1 cellular context compared by ENCODE assay signal in the genomic region with DNA sequence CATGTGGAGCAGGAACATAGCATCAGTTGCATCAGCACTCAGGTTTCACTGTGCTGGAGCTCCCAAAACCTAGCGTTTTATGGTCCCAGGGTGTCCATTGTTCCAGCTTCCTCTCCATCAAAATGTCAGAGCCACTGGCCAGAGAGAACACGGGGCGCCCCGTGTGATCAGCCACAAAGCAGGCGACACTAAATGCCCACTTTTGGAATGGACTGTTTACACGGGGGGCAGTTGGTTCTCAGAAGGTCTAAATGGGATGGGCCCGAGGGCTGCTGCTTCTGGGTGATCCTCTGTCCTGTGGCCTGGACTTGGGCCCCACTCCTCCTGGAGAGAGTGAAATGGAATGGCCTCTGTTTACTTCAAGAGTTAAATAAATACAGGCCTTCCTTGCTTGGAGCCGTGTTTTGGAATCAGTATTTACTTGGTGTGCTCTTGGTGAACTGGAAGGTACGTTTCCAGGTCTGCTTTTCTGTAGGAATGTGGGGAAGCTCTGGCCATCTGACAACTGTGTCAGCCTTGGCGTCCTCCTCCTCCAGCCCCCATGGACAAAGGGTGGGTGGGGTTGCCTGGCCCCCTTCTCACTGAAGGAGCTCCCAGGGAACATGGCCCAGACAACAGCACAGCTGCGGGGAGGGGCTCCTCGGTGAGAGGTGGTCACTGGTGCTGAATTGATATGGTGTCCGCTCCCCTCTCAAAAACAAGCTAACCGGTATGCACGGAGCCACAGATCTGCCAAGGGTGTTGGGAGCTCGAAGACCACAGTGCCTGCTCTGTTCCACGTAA.
TF ChIP-seq lines count a peak whose summit lies in the region.

No MANE protein-coding gene starts in this region.

TF ChIP-seq in HepG2, 621 proteins besides CTCF, POLR2A, EP300 and RAD21 (continued from another document and continues in another):
- no peak for TF ChIP-seq CBX5 (CRISPR knock-in tag; IDR thresholded peaks at IDR 0.05; ENCODE audit: borderline replicate concordance)
- TF ChIP-seq ARNT (IDR thresholded peaks at IDR 0.05), result no peak
- TF ChIP-seq TEAD2 (CRISPR knock-in tag; IDR thresholded peaks at IDR 0.05), result no peak
- TF ChIP-seq EED (CRISPR knock-in tag; IDR thresholded peaks at IDR 0.05), result no peak
- 0 out of 2 replicates have a peak, but pooled peaks have one; percentile 25 for TF ChIP-seq GATAD1 (CRISPR knock-in tag; IDR thresholded peaks at IDR 0.05)
- TF ChIP-seq ZNF30 (CRISPR knock-in tag; IDR thresholded peaks at IDR 0.05), result no peak
- no peak for TF ChIP-seq FOXM1 (CRISPR knock-in tag; IDR thresholded peaks at IDR 0.05)
- no peak for TF ChIP-seq ATF1 (CRISPR knock-in tag; IDR thresholded peaks at IDR 0.05)
- peak; percentile 62; the same call in 1 of the 2 replicates for TF ChIP-seq MED1 (CRISPR knock-in tag; IDR thresholded peaks at IDR 0.05)
- TF ChIP-seq ZNF431 (CRISPR knock-in tag; IDR thresholded peaks at IDR 0.05; ENCODE audit: borderline replicate concordance, low read depth), result 0 out of 2 replicates have a peak, but pooled peaks have one; percentile 15
- TF ChIP-seq ZFX (CRISPR knock-in tag; IDR thresholded peaks at IDR 0.05; ENCODE audit: low read depth), result peak; percentile 77
- TF ChIP-seq CENPX (CRISPR knock-in tag; IDR thresholded peaks at IDR 0.05), result no peak
- TF ChIP-seq ZNF644 (CRISPR knock-in tag; IDR thresholded peaks at IDR 0.05; ENCODE audit: low read depth), result no peak
- no peak for TF ChIP-seq ZNF124 (CRISPR knock-in tag; IDR thresholded peaks at IDR 0.05)
- TF ChIP-seq ZC3H13 (CRISPR knock-in tag; IDR thresholded peaks at IDR 0.05), result no peak
- TF ChIP-seq EEA1 (CRISPR knock-in tag; IDR thresholded peaks at IDR 0.05; ENCODE audit: borderline replicate concordance), result no peak
- TF ChIP-seq RXRA (CRISPR knock-in tag; IDR thresholded peaks at IDR 0.05), result no peak
- TF ChIP-seq KLF6 (CRISPR knock-in tag; IDR thresholded peaks at IDR 0.05), result no peak
- no peak for TF ChIP-seq ZNF230 (CRISPR knock-in tag; IDR thresholded peaks at IDR 0.05)
- TF ChIP-seq, protein P1, sequence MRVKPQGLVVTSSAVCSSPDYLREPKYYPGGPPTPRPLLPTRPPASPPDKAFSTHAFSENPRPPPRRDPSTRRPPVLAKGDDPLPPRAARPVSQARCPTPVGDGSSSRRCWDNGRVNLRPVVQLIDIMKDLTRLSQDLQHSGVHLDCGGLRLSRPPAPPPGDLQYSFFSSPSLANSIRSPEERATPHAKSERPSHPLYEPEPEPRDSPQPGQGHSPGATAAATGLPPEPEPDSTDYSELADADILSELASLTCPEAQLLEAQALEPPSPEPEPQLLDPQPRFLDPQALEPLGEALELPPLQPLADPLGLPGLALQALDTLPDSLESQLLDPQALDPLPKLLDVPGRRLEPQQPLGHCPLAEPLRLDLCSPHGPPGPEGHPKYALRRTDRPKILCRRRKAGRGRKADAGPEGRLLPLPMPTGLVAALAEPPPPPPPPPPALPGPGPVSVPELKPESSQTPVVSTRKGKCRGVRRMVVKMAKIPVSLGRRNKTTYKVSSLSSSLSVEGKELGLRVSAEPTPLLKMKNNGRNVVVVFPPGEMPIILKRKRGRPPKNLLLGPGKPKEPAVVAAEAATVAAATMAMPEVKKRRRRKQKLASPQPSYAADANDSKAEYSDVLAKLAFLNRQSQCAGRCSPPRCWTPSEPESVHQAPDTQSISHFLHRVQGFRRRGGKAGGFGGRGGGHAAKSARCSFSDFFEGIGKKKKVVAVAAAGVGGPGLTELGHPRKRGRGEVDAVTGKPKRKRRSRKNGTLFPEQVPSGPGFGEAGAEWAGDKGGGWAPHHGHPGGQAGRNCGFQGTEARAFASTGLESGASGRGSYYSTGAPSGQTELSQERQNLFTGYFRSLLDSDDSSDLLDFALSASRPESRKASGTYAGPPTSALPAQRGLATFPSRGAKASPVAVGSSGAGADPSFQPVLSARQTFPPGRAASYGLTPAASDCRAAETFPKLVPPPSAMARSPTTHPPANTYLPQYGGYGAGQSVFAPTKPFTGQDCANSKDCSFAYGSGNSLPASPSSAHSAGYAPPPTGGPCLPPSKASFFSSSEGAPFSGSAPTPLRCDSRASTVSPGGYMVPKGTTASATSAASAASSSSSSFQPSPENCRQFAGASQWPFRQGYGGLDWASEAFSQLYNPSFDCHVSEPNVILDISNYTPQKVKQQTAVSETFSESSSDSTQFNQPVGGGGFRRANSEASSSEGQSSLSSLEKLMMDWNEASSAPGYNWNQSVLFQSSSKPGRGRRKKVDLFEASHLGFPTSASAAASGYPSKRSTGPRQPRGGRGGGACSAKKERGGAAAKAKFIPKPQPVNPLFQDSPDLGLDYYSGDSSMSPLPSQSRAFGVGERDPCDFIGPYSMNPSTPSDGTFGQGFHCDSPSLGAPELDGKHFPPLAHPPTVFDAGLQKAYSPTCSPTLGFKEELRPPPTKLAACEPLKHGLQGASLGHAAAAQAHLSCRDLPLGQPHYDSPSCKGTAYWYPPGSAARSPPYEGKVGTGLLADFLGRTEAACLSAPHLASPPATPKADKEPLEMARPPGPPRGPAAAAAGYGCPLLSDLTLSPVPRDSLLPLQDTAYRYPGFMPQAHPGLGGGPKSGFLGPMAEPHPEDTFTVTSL (CRISPR knock-in tag; IDR thresholded peaks at IDR 0.05; ENCODE audit: borderline replicate concordance), result no peak
- TF ChIP-seq MAZ (IDR thresholded peaks at IDR 0.05; ENCODE audit: borderline replicate concordance, low read depth, low read length), result no peak
- TF ChIP-seq MAZ (CRISPR knock-in tag; IDR thresholded peaks at IDR 0.05; ENCODE audit: low read depth), result no peak
- 0 out of 2 replicates have a peak, but pooled peaks have one; percentile 16 for TF ChIP-seq SOX13 (IDR thresholded peaks at IDR 0.05)
- peak in 1 of 2 experiments; percentile 74; a peak in 2 of 4 replicates for TF ChIP-seq SOX13 (CRISPR knock-in tag; conservative IDR thresholded peaks at IDR 0.05 in 1 of 2, IDR thresholded peaks at IDR 0.05 in 1 of 2)
- TF ChIP-seq HOXA7 (CRISPR knock-in tag; IDR thresholded peaks at IDR 0.05), result no peak
- no peak for TF ChIP-seq PHB2 (IDR thresholded peaks at IDR 0.05; ENCODE audit: partially characterized antibody)
- TF ChIP-seq FOXO1 (CRISPR knock-in tag; IDR thresholded peaks at IDR 0.05), result peak; percentile 41; the same call in 1 of the 2 replicates
- TF ChIP-seq ZNF160 (CRISPR knock-in tag; IDR thresholded peaks at IDR 0.05), result no peak
- TF ChIP-seq ARNTL (CRISPR knock-in tag; IDR thresholded peaks at IDR 0.05), result peak; percentile 85
- TF ChIP-seq ZNF292 (CRISPR knock-in tag; IDR thresholded peaks at IDR 0.05; ENCODE audit: borderline replicate concordance, low read depth), result no peak
- TF ChIP-seq, protein P2, sequence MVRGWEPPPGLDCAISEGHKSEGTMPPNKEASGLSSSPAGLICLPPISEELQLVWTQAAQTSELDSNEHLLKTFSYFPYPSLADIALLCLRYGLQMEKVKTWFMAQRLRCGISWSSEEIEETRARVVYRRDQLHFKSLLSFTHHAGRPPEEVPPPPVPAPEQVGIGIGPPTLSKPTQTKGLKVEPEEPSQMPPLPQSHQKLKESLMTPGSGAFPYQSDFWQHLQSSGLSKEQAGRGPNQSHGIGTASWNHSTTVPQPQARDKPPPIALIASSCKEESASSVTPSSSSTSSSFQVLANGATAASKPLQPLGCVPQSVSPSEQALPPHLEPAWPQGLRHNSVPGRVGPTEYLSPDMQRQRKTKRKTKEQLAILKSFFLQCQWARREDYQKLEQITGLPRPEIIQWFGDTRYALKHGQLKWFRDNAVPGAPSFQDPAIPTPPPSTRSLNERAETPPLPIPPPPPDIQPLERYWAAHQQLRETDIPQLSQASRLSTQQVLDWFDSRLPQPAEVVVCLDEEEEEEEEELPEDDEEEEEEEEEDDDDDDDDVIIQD (CRISPR knock-in tag; IDR thresholded peaks at IDR 0.05; ENCODE audit: low read depth), result no peak
- no peak for TF ChIP-seq TFDP2 (CRISPR knock-in tag; IDR thresholded peaks at IDR 0.05)
- no peak for TF ChIP-seq SMYD3 (CRISPR knock-in tag; IDR thresholded peaks at IDR 0.05)
- TF ChIP-seq, protein P3, sequence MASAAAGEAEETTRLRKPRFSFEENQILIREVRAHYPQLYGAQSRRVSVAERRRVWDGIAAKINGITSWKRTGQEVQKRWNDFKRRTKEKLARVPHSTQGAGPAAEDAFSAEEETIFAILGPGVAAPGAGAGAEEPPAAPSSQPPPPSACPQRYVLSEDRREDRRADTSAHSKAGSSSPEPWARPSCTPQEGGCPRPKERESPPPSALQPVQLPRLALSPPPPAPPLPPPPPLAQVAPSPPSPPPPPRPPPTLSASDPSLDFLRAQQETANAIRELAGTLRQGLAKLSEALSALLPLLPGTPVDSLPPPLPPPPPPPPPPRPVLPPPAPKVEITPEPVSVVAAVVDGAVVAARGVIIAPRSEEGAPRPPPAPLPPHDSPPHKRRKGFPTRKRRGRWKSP (CRISPR knock-in tag; IDR thresholded peaks at IDR 0.05), result no peak
- no peak for TF ChIP-seq HCFC1 (IDR thresholded peaks at IDR 0.05; ENCODE audit: low read depth, low read length)
- TF ChIP-seq RARG (CRISPR knock-in tag; IDR thresholded peaks at IDR 0.05; ENCODE audit: low read depth), result no peak
- peak; percentile 66; the same call in 1 of the 2 replicates for TF ChIP-seq CREM (IDR thresholded peaks at IDR 0.05)
- no peak for TF ChIP-seq CREM (CRISPR knock-in tag; IDR thresholded peaks at IDR 0.05)
- no peak for TF ChIP-seq ZNF235 (CRISPR knock-in tag; IDR thresholded peaks at IDR 0.05; ENCODE audit: borderline replicate concordance)
- TF ChIP-seq ZEB1 (IDR thresholded peaks at IDR 0.05; ENCODE audit: insufficient replicate concordance, low read depth), result peak; percentile 19
- TF ChIP-seq TBX3 (IDR thresholded peaks at IDR 0.05; ENCODE audit: borderline replicate concordance), result no peak
- no peak for TF ChIP-seq HNRNPH1 (optimal IDR thresholded peaks at IDR 0.05; ENCODE audit: low read depth, low read length)
- TF ChIP-seq ZNF496 (CRISPR knock-in tag; IDR thresholded peaks at IDR 0.05; ENCODE audit: insufficient replicate concordance), result no peak
- no peak; the same call in 1 of the 2 replicates for TF ChIP-seq ZBTB7B (CRISPR knock-in tag; IDR thresholded peaks at IDR 0.05)
- TF ChIP-seq ZNF333 (CRISPR knock-in tag; IDR thresholded peaks at IDR 0.05; ENCODE audit: borderline replicate concordance), result no peak
- TF ChIP-seq ZKSCAN5 (CRISPR knock-in tag; IDR thresholded peaks at IDR 0.05), result no peak
- peak; percentile 29; the same call in 1 of the 2 replicates for TF ChIP-seq ZBTB20 (CRISPR knock-in tag; IDR thresholded peaks at IDR 0.05; ENCODE audit: borderline replicate concordance, low read depth)
- TF ChIP-seq, protein P4, sequence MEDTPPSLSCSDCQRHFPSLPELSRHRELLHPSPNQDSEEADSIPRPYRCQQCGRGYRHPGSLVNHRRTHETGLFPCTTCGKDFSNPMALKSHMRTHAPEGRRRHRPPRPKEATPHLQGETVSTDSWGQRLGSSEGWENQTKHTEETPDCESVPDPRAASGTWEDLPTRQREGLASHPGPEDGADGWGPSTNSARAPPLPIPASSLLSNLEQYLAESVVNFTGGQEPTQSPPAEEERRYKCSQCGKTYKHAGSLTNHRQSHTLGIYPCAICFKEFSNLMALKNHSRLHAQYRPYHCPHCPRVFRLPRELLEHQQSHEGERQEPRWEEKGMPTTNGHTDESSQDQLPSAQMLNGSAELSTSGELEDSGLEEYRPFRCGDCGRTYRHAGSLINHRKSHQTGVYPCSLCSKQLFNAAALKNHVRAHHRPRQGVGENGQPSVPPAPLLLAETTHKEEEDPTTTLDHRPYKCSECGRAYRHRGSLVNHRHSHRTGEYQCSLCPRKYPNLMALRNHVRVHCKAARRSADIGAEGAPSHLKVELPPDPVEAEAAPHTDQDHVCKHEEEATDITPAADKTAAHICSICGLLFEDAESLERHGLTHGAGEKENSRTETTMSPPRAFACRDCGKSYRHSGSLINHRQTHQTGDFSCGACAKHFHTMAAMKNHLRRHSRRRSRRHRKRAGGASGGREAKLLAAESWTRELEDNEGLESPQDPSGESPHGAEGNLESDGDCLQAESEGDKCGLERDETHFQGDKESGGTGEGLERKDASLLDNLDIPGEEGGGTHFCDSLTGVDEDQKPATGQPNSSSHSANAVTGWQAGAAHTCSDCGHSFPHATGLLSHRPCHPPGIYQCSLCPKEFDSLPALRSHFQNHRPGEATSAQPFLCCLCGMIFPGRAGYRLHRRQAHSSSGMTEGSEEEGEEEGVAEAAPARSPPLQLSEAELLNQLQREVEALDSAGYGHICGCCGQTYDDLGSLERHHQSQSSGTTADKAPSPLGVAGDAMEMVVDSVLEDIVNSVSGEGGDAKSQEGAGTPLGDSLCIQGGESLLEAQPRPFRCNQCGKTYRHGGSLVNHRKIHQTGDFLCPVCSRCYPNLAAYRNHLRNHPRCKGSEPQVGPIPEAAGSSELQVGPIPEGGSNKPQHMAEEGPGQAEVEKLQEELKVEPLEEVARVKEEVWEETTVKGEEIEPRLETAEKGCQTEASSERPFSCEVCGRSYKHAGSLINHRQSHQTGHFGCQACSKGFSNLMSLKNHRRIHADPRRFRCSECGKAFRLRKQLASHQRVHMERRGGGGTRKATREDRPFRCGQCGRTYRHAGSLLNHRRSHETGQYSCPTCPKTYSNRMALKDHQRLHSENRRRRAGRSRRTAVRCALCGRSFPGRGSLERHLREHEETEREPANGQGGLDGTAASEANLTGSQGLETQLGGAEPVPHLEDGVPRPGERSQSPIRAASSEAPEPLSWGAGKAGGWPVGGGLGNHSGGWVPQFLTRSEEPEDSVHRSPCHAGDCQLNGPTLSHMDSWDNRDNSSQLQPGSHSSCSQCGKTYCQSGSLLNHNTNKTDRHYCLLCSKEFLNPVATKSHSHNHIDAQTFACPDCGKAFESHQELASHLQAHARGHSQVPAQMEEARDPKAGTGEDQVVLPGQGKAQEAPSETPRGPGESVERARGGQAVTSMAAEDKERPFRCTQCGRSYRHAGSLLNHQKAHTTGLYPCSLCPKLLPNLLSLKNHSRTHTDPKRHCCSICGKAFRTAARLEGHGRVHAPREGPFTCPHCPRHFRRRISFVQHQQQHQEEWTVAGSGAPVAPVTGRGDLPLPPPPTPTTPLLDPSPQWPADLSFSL (CRISPR knock-in tag; IDR thresholded peaks at IDR 0.05), result no peak
- no peak for TF ChIP-seq NR1H2 (CRISPR knock-in tag; IDR thresholded peaks at IDR 0.05; ENCODE audit: borderline replicate concordance, low read depth)
- TF ChIP-seq ZNF564 (CRISPR knock-in tag; IDR thresholded peaks at IDR 0.05), result no peak
- TF ChIP-seq ZFP37 (CRISPR knock-in tag; IDR thresholded peaks at IDR 0.05; ENCODE audit: borderline replicate concordance), result no peak
- TF ChIP-seq SIN3A (IDR thresholded peaks at IDR 0.05; ENCODE audit: borderline replicate concordance, low read depth, low read length), result no peak
- TF ChIP-seq DPF2 (CRISPR knock-in tag; IDR thresholded peaks at IDR 0.05; ENCODE audit: borderline replicate concordance, low read depth), result peak; percentile 86
